Comparison of ENCODE assay signal across 1 cellular context in genomic region chr1:219173434-219173757, GRCh38.
TF ChIP-seq lines count a peak whose summit lies in the region.

No MANE protein-coding gene starts in this region.

TF ChIP-seq in SK-N-SH, 30 proteins besides CTCF, POLR2A, EP300 and RAD21 (continued from another document):
- no peak for TF ChIP-seq REST (IDR thresholded peaks at IDR 0.05; ENCODE audit: low read depth, low read length)
- no peak for TF ChIP-seq ELF1 (IDR thresholded peaks at IDR 0.05)
- no peak for TF ChIP-seq RXRA (IDR thresholded peaks at IDR 0.05; ENCODE audit: borderline replicate concordance, low read depth)
- TF ChIP-seq PBX3 (IDR thresholded peaks at IDR 0.05), result no peak
- TF ChIP-seq MXI1 (IDR thresholded peaks at IDR 0.05; ENCODE audit: low read depth, low read length), result no peak
- no peak for TF ChIP-seq TEAD4 (IDR thresholded peaks at IDR 0.05; ENCODE audit: borderline replicate concordance, insufficient read depth)
- no peak for TF ChIP-seq TAF1 (IDR thresholded peaks at IDR 0.05; ENCODE audit: borderline replicate concordance, low read depth, low read length)
- TF ChIP-seq CHD2 (IDR thresholded peaks at IDR 0.05; ENCODE audit: low read length, partially characterized antibody), result no peak
- no peak for TF ChIP-seq POLR2AphosphoS5 (IDR thresholded peaks at IDR 0.05; ENCODE audit: low read depth, low read length)
- no peak for TF ChIP-seq NFIC (IDR thresholded peaks at IDR 0.05; ENCODE audit: borderline replicate concordance)
- no peak for TF ChIP-seq ZBTB33 (IDR thresholded peaks at IDR 0.05; ENCODE audit: borderline replicate concordance, low read depth)
- no peak for TF ChIP-seq FOXJ3 (CRISPR knock-in tag; IDR thresholded peaks at IDR 0.05)
- TF ChIP-seq FOSL2 (IDR thresholded peaks at IDR 0.05; ENCODE audit: borderline replicate concordance, low read depth), result no peak
- TF ChIP-seq EZH2phosphoT487 (IDR thresholded peaks at IDR 0.05; ENCODE audit: borderline replicate concordance, low read depth), result no peak
